Comparison of ENCODE assay signal across 8 cellular contexts in genomic region chr17:82457790-82458129, GRCh38. TPM values are rescaled to one million over a fixed set of nuclear protein-coding genes. Genes with fewer than 3 reads are reported as not detected.
A peak's percentile ranks its signal among the peaks of the same experiment; 100 is the strongest.
DNase-seq lines count a peak whose midpoint lies in the region; ATAC-seq, FAIRE-seq and TF ChIP-seq lines count a peak whose summit lies in the region.

No MANE protein-coding gene starts in this region.

- no peak for ATAC-seq in stimulated activated naive CD8-positive, alpha-beta T cell treated with anti-CD3 and anti-CD28 coated beads, Interleukin-15, Interleukin-2, amounts not matched to agents 100 U/mL and 50 U/mL, for 24 hours

- H3K27me3 ChIP-seq in bronchial epithelial cell (ENCODE audit: control insufficient read depth, insufficient read depth, low read length): no peaks in the 10 kb centered on the region
- no peaks in the 10 kb centered on the region for H3K27me3 ChIP-seq in mucosa of rectum (ENCODE audit: control insufficient read depth in 2 of 2, insufficient read depth in 2 of 2, low read length in 2 of 2)

- peak overlapping the region; percentile 97 to 98 for H3K9ac ChIP-seq in mucosa of rectum (ENCODE audit: low read depth in 1 of 2, low read length in 2 of 2)

- no peak for TF ChIP-seq POLR2A in GM12891 (IDR thresholded peaks at IDR 0.05; ENCODE audit: low read depth, low read length)

- peaks cover 10% of the 10 kb centered on the region for H3K36me3 Mint-ChIP-seq in stimulated activated naive CD8-positive, alpha-beta T cell treated with anti-CD3 and anti-CD28 coated beads, Interleukin-15, Interleukin-2, amounts not matched to agents 100 ng/mL and 50 ng/mL, for 24 hours (ENCODE audit: low read depth)

- H3K27ac ChIP-seq in mucosa of rectum (ENCODE audit: low read depth in 2 of 2, low read length in 2 of 2): peak overlapping the region; percentile 100

- FAIRE-seq in bronchial epithelial cell (lab: Jason Lieb, UNC): no peak
- no peak for FAIRE-seq in GM12891 (lab: Jason Lieb, UNC)

- H3K27ac Mint-ChIP-seq in stimulated activated naive CD8-positive, alpha-beta T cell treated with anti-CD3 and anti-CD28 coated beads, Interleukin-15, Interleukin-2, amounts not matched to agents 100 ng/mL and 50 ng/mL, for 24 hours: peak overlapping the region; percentile 94

- H3K4me3 ChIP-seq in bronchial epithelial cell (ENCODE audit: low read depth, low read length) (peak overlapping the region; percentile 73), mucosa of rectum (ENCODE audit: low read length in 2 of 2) (peak overlapping the region; percentile 77 to 89)

- peak overlapping the region; percentile 85 for H3K4me3 Mint-ChIP-seq in stimulated activated naive CD8-positive, alpha-beta T cell treated with anti-CD3 and anti-CD28 coated beads, Interleukin-15, Interleukin-2, amounts not matched to agents 100 ng/mL and 50 ng/mL, for 24 hours

- H3K4me1 Mint-ChIP-seq in stimulated activated naive CD8-positive, alpha-beta T cell treated with anti-CD3 and anti-CD28 coated beads, Interleukin-15, Interleukin-2, amounts not matched to agents 100 ng/mL and 50 ng/mL, for 24 hours (ENCODE audit: low read depth): peaks cover 26% of the 10 kb centered on the region

- H3K27me3 Mint-ChIP-seq in stimulated activated naive CD8-positive, alpha-beta T cell treated with anti-CD3 and anti-CD28 coated beads, Interleukin-15, Interleukin-2, amounts not matched to agents 100 ng/mL and 50 ng/mL, for 24 hours: no peaks in the 10 kb centered on the region

- H3K9me3 Mint-ChIP-seq in stimulated activated naive CD8-positive, alpha-beta T cell treated with anti-CD3 and anti-CD28 coated beads, Interleukin-15, Interleukin-2, amounts not matched to agents 100 ng/mL and 50 ng/mL, for 24 hours: no peaks in the 10 kb centered on the region

- H3K9me3 ChIP-seq in mucosa of rectum (ENCODE audit: control insufficient read depth in 2 of 2, low read length in 2 of 2): no peaks in the 10 kb centered on the region

- no peak for TF ChIP-seq CTCF in bronchial epithelial cell (IDR thresholded peaks at IDR 0.05; ENCODE audit: insufficient read depth, low read length, severe bottlenecking)

- peaks cover 1% of the 10 kb centered on the region for H3K36me3 ChIP-seq in bronchial epithelial cell (ENCODE audit: control insufficient read depth, insufficient read depth, low read length)
- H3K36me3 ChIP-seq in mucosa of rectum (ENCODE audit: control insufficient read depth in 2 of 2, insufficient read depth in 2 of 2, low read length in 2 of 2): peaks cover 1 to 14% of the 10 kb centered on the region in 2 donors

- H3K4me1 ChIP-seq in mucosa of rectum (ENCODE audit: control insufficient read depth in 2 of 2, insufficient read depth in 2 of 2, low read length in 2 of 2): peaks cover 19% of the 10 kb centered on the region in 2 donors

- DNase-seq in stimulated activated naive CD8-positive, alpha-beta T cell treated with anti-CD3 and anti-CD28 coated beads, Interleukin-15, Interleukin-2, amounts not matched to agents 100 U/mL and 50 U/mL, for 24 hours: no peak
- no peak for DNase-seq in bronchial epithelial cell (ENCODE audit: low read depth)
- DNase-seq in GM12891 (ENCODE audit: insufficient read length, low spot score): no peak
- no peak for DNase-seq in HCEC 1CT
- DNase-seq in NCI-H2227 (lab: John Stamatoyannopoulos, UW; ENCODE audit: unreplicated experiment): no peak
- no peak for DNase-seq in NCI-H1105 treated with DMSO at 0.1 percent for 48 hours (lab: John Stamatoyannopoulos, UW)

TF ChIP-seq in GM12891, 5 proteins besides CTCF, POLR2A, EP300 and RAD21:
- TF ChIP-seq POU2F2 (IDR thresholded peaks at IDR 0.05; ENCODE audit: low read depth, low read length): no peak
- no peak for TF ChIP-seq SPI1 (IDR thresholded peaks at IDR 0.05; ENCODE audit: low read depth, low read length)
- no peak for TF ChIP-seq POLR2AphosphoS5 (IDR thresholded peaks at IDR 0.05; ENCODE audit: low read depth, low read length)
- TF ChIP-seq TAF1 (IDR thresholded peaks at IDR 0.05; ENCODE audit: low read depth, low read length): no peak
- TF ChIP-seq PAX5 (IDR thresholded peaks at IDR 0.05; ENCODE audit: insufficient read depth, low read length, severe bottlenecking): no peak

RNA-seq across cellular contexts. Expression of gene NARF, which starts 0.8 kb away (rescaled TPM):
- 40.0 and 40.1 TPM in 2 replicates for total RNA-seq in bronchial epithelial cell
- polyA plus RNA-seq in GM12891 (2012; ENCODE audit: low read depth, missing spikeins): 119 TPM

RNA-seq across cellular contexts. Expression of gene CYBC1, which starts 7.2 kb away (rescaled TPM):
- 31.3 and 33.8 TPM in 2 replicates for total RNA-seq in bronchial epithelial cell
- polyA plus RNA-seq in GM12891 (2012; ENCODE audit: low read depth, missing spikeins): 104 TPM

RNA-seq across cellular contexts. Expression of gene OGFOD3, which starts 39.4 kb away (rescaled TPM):
- total RNA-seq in bronchial epithelial cell: 25.0 and 26.5 TPM in 2 replicates
- 9.9 TPM for polyA plus RNA-seq in GM12891 (2012; ENCODE audit: low read depth, missing spikeins)

RNA-seq across cellular contexts. Expression of gene HEXD, which starts 39.6 kb away (rescaled TPM):
- 8.2 and 9.7 TPM in 2 replicates for total RNA-seq in bronchial epithelial cell
- polyA plus RNA-seq in GM12891 (2012; ENCODE audit: low read depth, missing spikeins): 7.6 TPM
